In the genomic region with DNA sequence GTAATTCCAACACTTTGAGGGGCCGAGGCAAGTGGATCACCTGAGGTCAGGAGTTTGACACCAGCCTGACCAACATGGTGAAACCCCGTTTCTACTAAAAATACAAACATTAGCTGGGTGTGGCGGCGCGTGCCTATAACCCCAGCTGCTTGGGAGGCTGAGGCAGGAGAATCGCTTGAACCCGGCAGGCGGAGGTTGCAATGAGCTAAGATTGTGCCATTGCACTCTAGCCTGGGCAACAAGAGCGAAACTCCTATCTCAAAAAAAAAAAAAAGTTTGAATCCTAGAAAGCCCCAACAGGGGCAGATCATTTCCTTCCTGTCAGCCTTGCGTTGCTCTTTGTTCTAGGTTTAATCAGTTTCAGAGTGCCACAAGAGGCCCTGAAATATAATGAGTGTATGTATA, we compare ENCODE assay signal across 8 cellular contexts. TPM values are rescaled to one million over a fixed set of nuclear protein-coding genes. Genes with fewer than 3 reads are reported as not detected.
A peak's percentile ranks its signal among the peaks of the same experiment; 100 is the strongest.
DNase-seq lines count a peak whose midpoint lies in the region; FAIRE-seq and TF ChIP-seq lines count a peak whose summit lies in the region.
"Not testable (repeated sequence)": the region's sequence is repeated elsewhere in the genome, so short reads cannot be mapped to it uniquely, and the experiment has no call there.

No MANE protein-coding gene starts in this region.

- H3K27ac ChIP-seq in BLaER1 (peak overlapping the region; percentile 45), RWPE1 (0 out of 2 replicates have a peak overlapping the region, but pooled peaks have one; percentile 1), endothelial cell of umbilical vein (ENCODE audit: insufficient read depth, low read depth, low read length) (peak overlapping the region; percentile 3), spleen (peak overlapping the region in 7 of 8 donors; percentile 10 to 74 (median 56))

- TF ChIP-seq CTCF in GM13976 (IDR thresholded peaks at IDR 0.05; ENCODE audit: borderline replicate concordance, control extremely low read depth, extremely low read depth, insufficient read depth, missing control alignments); RWPE1 (conservative IDR thresholded peaks at IDR 0.05; ENCODE audit: low read depth); endothelial cell of umbilical vein (IDR thresholded peaks at IDR 0.05; ENCODE audit: extremely low read depth in 1 of 2, insufficient read depth in 1 of 2, low read depth in 1 of 2, low read length in 2 of 2); spleen (IDR thresholded peaks at IDR 0.05 in 8 of 11, conservative IDR thresholded peaks at IDR 0.05 in 3 of 11): not testable (repeated sequence)

- H3K4me3 ChIP-seq in BLaER1; endothelial cell of umbilical vein (replicated peaks in 1 of 3; ENCODE audit: insufficient read depth in 1 of 3, low read depth in 1 of 3, low read length in 3 of 3); spleen: not testable (repeated sequence)

- peaks cover 50% of the 10 kb centered on the region for H3K4me1 Mint-ChIP-seq in activated CD4-positive, alpha-beta T cell treated with anti-CD3 and anti-CD28 coated beads, Interleukin-2, amount 10 ng/mL, durations not matched to agents 7 days and 5 days
- H3K4me1 Mint-ChIP-seq in activated naive CD4-positive, alpha-beta T cell treated with anti-CD3 and anti-CD28 coated beads, Interleukin-2, amount 50 U/mL, for 24 hours = peaks cover 62% of the 10 kb centered on the region

- CTCF ChIA-PET in RWPE1 (lab: Yijun Ruan, JAX) = interaction anchor here (0.7 to 7.4 kb wide), 3 partner anchors 13 to 93 kb away, joined by 3 to 58 read pairs (median 3); no protein-coding TSS in a partner anchor
- CTCF ChIA-PET in activated CD4-positive, alpha-beta T cell treated with anti-CD3 and anti-CD28 coated beads, Interleukin-2, amount 10 ng/mL, durations not matched to agents 7 days and 5 days (lab: Charles Lee) = interaction anchor here (0.7 to 1.3 kb wide), 4 partner anchors 63 to 410 kb away, joined by 3 to 5 read pairs (median 3); no protein-coding TSS in a partner anchor
- CTCF ChIA-PET in endothelial cell of umbilical vein (lab: Charles Lee) = interaction anchor here (0.9 to 2.3 kb wide), 4 partner anchors 14 to 93 kb away, joined by 3 to 18 read pairs (median 4); no protein-coding TSS in a partner anchor

- WGBS in spleen, 5 donors = 52 to 68% (median 55%) methylated on average over 10 of the region's 10 CpGs

- peak overlapping the region; percentile 38 for H3K4me3 Mint-ChIP-seq in activated CD4-positive, alpha-beta T cell treated with anti-CD3 and anti-CD28 coated beads, Interleukin-2, amount 10 ng/mL, durations not matched to agents 7 days and 5 days
- not testable (repeated sequence) for H3K4me3 Mint-ChIP-seq in activated naive CD4-positive, alpha-beta T cell treated with anti-CD3 and anti-CD28 coated beads, Interleukin-2, amount 50 U/mL, for 24 hours

- H3K4me1 ChIP-seq in BLaER1 (peaks cover 34% of the 10 kb centered on the region), endothelial cell of umbilical vein (ENCODE audit: control insufficient read depth, extremely low read depth, insufficient read depth, low read length) (peaks cover 11% of the 10 kb centered on the region), spleen (peaks cover 30 to 74% (median 53%) of the 10 kb centered on the region in 6 donors)

- not testable (repeated sequence) for H3K27me3 ChIP-seq in BLaER1; endothelial cell of umbilical vein (ENCODE audit: control insufficient read depth in 2 of 2, insufficient read depth in 2 of 2, low read length in 2 of 2); spleen (replicated peaks in 1 of 7)

- H4K20me1 ChIP-seq in BLaER1 (peaks cover 92% of the 10 kb centered on the region), endothelial cell of umbilical vein (replicated peaks; ENCODE audit: control insufficient read depth, extremely low read depth, insufficient read depth, low read length) (peaks cover 13% of the 10 kb centered on the region)

- H3K9me3 Mint-ChIP-seq in activated CD4-positive, alpha-beta T cell treated with anti-CD3 and anti-CD28 coated beads, Interleukin-2, amount 10 ng/mL, durations not matched to agents 7 days and 5 days; activated naive CD4-positive, alpha-beta T cell treated with anti-CD3 and anti-CD28 coated beads, Interleukin-2, amount 50 U/mL, for 24 hours: not testable (repeated sequence)

- H3K79me2 ChIP-seq in endothelial cell of umbilical vein (ENCODE audit: control insufficient read depth, insufficient read depth, low read length) = peaks cover 74% of the 10 kb centered on the region

- in situ Hi-C loops in GM13976 (cut with MboI; ENCODE audit: low sequenced_read_pairs, unreplicated experiment); KBM-7 (cut with MboI; ENCODE audit: low pct_unique_long_range_greater_than_20kb, low sequenced_read_pairs): not testable (repeated sequence)

- not testable (repeated sequence) for H3K9me3 ChIP-seq in BLaER1; endothelial cell of umbilical vein (replicated peaks; ENCODE audit: control insufficient read depth, insufficient read depth, low read length); spleen

- not testable (repeated sequence) for H2AFZ ChIP-seq in endothelial cell of umbilical vein (ENCODE audit: low read depth, low read length)

- H3K9ac ChIP-seq in BLaER1 = peak overlapping the region; percentile 2; the same call in 1 of the 2 replicates
- not testable (repeated sequence) for H3K9ac ChIP-seq in endothelial cell of umbilical vein (replicated peaks; ENCODE audit: extremely low read depth, insufficient read depth, low read length)

- peaks cover 45% of the 10 kb centered on the region for H3K36me3 Mint-ChIP-seq in activated CD4-positive, alpha-beta T cell treated with anti-CD3 and anti-CD28 coated beads, Interleukin-2, amount 10 ng/mL, durations not matched to agents 7 days and 5 days (ENCODE audit: low read depth)
- peaks cover 17% of the 10 kb centered on the region for H3K36me3 Mint-ChIP-seq in activated naive CD4-positive, alpha-beta T cell treated with anti-CD3 and anti-CD28 coated beads, Interleukin-2, amount 50 U/mL, for 24 hours

- FAIRE-seq in endothelial cell of umbilical vein (lab: Jason Lieb, UNC) = peak; percentile 67

- H3K36me3 ChIP-seq in BLaER1 (peaks cover 65% of the 10 kb centered on the region), spleen (peaks cover 0 to 64% (median 11%) of the 10 kb centered on the region in 6 donors)
- not testable (repeated sequence) for H3K36me3 ChIP-seq in endothelial cell of umbilical vein (ENCODE audit: control insufficient read depth in 2 of 2, extremely low read depth in 1 of 2, insufficient read depth in 2 of 2, low read length in 2 of 2)

- DNase-seq in GM13976 (ENCODE audit: low spot score) (peak; percentile 50), KBM-7 (peak; percentile 49), endothelial cell of umbilical vein (ENCODE audit: low read depth, low spot score) (peak; percentile 64)
- not testable (repeated sequence) for DNase-seq in RWPE1 (ENCODE audit: low spot score); spleen
- DNase-seq in activated CD4-positive, alpha-beta T cell treated with anti-CD3 and anti-CD28 coated beads, Interleukin-2, amount 10 ng/mL, durations not matched to agents 7 days and 5 days = peak; percentile 53

- peak overlapping the region; percentile 48 for H3K27ac Mint-ChIP-seq in activated CD4-positive, alpha-beta T cell treated with anti-CD3 and anti-CD28 coated beads, Interleukin-2, amount 10 ng/mL, durations not matched to agents 7 days and 5 days
- peak overlapping the region; percentile 74 for H3K27ac Mint-ChIP-seq in activated naive CD4-positive, alpha-beta T cell treated with anti-CD3 and anti-CD28 coated beads, Interleukin-2, amount 50 U/mL, for 24 hours

- POLR2A ChIA-PET in RWPE1 (lab: Yijun Ruan, JAX; ENCODE audit: low non-redundant PET) = interaction anchor here (0.7 kb wide), 1 partner anchor 734 kb away, joined by 3 read pairs; no protein-coding TSS in a partner anchor
- POLR2A ChIA-PET in activated CD4-positive, alpha-beta T cell treated with anti-CD3 and anti-CD28 coated beads, Interleukin-2, amount 10 ng/mL, durations not matched to agents 7 days and 5 days (lab: Charles Lee); endothelial cell of umbilical vein (lab: Charles Lee): not testable (repeated sequence)

- H3K4me2 ChIP-seq in BLaER1 (peak overlapping the region; percentile 79), endothelial cell of umbilical vein (ENCODE audit: insufficient read depth, low read length) (peak overlapping the region; percentile 88)

- dilution Hi-C loops in endothelial cell of umbilical vein (cut with MboI; ENCODE audit: extremely low pct_ligation_motif_present, low sequenced_read_pairs) = not testable (repeated sequence)

- H3K9me1 ChIP-seq in endothelial cell of umbilical vein (replicated peaks; ENCODE audit: control insufficient read depth, extremely low read depth, insufficient read depth, low read length) = not testable (repeated sequence)

- TF ChIP-seq POLR2A in endothelial cell of umbilical vein (IDR thresholded peaks at IDR 0.05; ENCODE audit: low read depth, low read length); spleen (IDR thresholded peaks at IDR 0.05): not testable (repeated sequence)

- intact Hi-C loops in endothelial cell of umbilical vein (cut with micrococcal nuclease) = loop anchor here (2.0 kb wide), 1 partner anchor 14 kb away; no protein-coding TSS in a partner anchor
- intact Hi-C loops in spleen (cut with DNase I; ENCODE audit: low total_unique reads) = not testable (repeated sequence)

- BruUV-seq in endothelial cell of umbilical vein (replicated peaks; lab: Mats Ljungman, UMichigan) = not testable (repeated sequence)

- H3K27me3 Mint-ChIP-seq in activated CD4-positive, alpha-beta T cell treated with anti-CD3 and anti-CD28 coated beads, Interleukin-2, amount 10 ng/mL, durations not matched to agents 7 days and 5 days; activated naive CD4-positive, alpha-beta T cell treated with anti-CD3 and anti-CD28 coated beads, Interleukin-2, amount 50 U/mL, for 24 hours: not testable (repeated sequence)

RNA-seq across cellular contexts. Expression of gene ITCH, which starts 42.2 kb away (rescaled TPM):
- 10 to 100 TPM; 46.9 to 48.5 TPM for total RNA-seq in activated CD4-positive, alpha-beta T cell treated with anti-CD3 and anti-CD28 coated beads, Interleukin-2, amount 10 ng/mL, durations not matched to agents 7 days and 5 days
- 52.2 and 57.4 TPM in 2 replicates for total RNA-seq in endothelial cell of umbilical vein
- polyA plus RNA-seq in endothelial cell of umbilical vein = 6.4 and 29.5 TPM in 2 replicates
- 7.3 and 7.5 TPM in 2 replicates for polyA plus RNA-seq in endothelial cell of umbilical vein (2011; cell fraction: cytosol; rRNA removed)
- 15.6 and 18.5 TPM in 2 replicates for polyA plus RNA-seq in endothelial cell of umbilical vein (2011; cell fraction: nucleus; rRNA removed)
- polyA plus RNA-seq in endothelial cell of umbilical vein (2012) = 34.9 and 36.0 TPM in 2 replicates
- polyA minus RNA-seq in endothelial cell of umbilical vein = 29.5 and 73.8 TPM in 2 replicates
- 23.5 TPM for polyA minus RNA-seq in endothelial cell of umbilical vein (2011; cell fraction: cytosol; rRNA and poly(A)+ RNA removed)
- 39.4 and 67.0 TPM in 2 replicates for polyA minus RNA-seq in endothelial cell of umbilical vein (2011; cell fraction: nucleus; rRNA and poly(A)+ RNA removed)
- total RNA-seq in spleen = 10 to 100 TPM; 56.1 to 72.7 (median 65.7) TPM
- 10 to 100 TPM in 1 of 3 donors, 1 to 10 TPM in 2; 6.9 to 12.2 (median 8.0) TPM for polyA plus RNA-seq in spleen

Comparison
In these comparisons a context has a peak if more than half of its experiments do, and no peak if none do; other contexts are left out.
1. H3K27ac ChIP-seq: peak in every context shown above with its lines; median percentile 56 in spleen; 45 in BLaER1; 3 in endothelial cell of umbilical vein; 1 in RWPE1.